Comparison of ENCODE assay signal across 26 cellular contexts in the genomic region with DNA sequence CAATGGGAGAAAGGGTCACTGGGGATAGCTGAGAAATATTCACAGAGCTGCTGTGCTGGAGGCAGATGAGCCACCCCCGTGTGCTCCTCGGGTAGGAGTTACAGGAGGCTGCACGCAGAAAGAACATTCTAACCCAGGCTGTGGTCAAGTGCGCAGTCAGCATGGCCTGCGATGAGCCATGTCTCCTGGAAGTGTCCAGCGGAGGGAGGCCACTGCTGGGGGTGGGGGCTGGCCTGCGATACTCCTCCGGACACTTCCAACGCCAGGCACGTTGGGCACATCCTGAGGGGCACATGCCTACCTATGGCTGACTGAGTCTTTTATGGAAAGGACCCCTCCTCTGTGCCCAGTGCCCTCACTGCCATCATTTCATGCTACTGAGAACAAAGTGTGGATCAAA. TPM values are rescaled to one million over a fixed set of nuclear protein-coding genes. Genes with fewer than 3 reads are reported as not detected.
"Had no signal": no experiment of that assay in that cellular context is flagged by ENCODE, and none has a peak within 500 bp of the region (broad histone marks: within the 10 kb centered on the region; RNA-seq: fewer than 3 reads in every experiment).

No MANE protein-coding gene starts in this region.

- H3K27ac Mint-ChIP-seq: activated CD8-positive, alpha-beta T cell treated with anti-CD3 and anti-CD28 coated beads, Interleukin-2, amount 10 ng/mL, durations not matched to agents 7 days and 5 days; activated naive CD4-positive, alpha-beta T cell treated with anti-CD3 and anti-CD28 coated beads, Interleukin-2, amount 50 U/mL, for 24 hours; effector memory CD8-positive, alpha-beta T cell; T-cell; T-helper 2 cell treated with Interferon-gamma antibody and Interleukin-4, amounts not matched to agents 5 μg/mL and 100 μg/mL, for 36 hours had no signal

- FAIRE-seq: colon, keratinocyte, TTC549, urothelium cell line had no signal

- H3K4me1 Mint-ChIP-seq: activated naive CD4-positive, alpha-beta T cell treated with anti-CD3 and anti-CD28 coated beads, Interleukin-2, amount 50 U/mL, for 24 hours had no signal

- H3K4me3 Mint-ChIP-seq: activated CD8-positive, alpha-beta T cell treated with anti-CD3 and anti-CD28 coated beads, Interleukin-2, amount 10 ng/mL, durations not matched to agents 7 days and 5 days; activated naive CD4-positive, alpha-beta T cell treated with anti-CD3 and anti-CD28 coated beads, Interleukin-2, amount 50 U/mL, for 24 hours; brain; effector memory CD8-positive, alpha-beta T cell; naive B cell; T-cell; T-helper 2 cell treated with Interferon-gamma antibody and Interleukin-4, amounts not matched to agents 5 μg/mL and 100 μg/mL, for 36 hours had no signal

- H3K27me3 ChIP-seq: heart right ventricle, transverse colon had no signal

- H3K4me3 ChIP-seq: dorsolateral prefrontal cortex, heart right ventricle, lower lobe of right lung, transverse colon had no signal

- DNase-seq: activated CD4-positive, alpha-beta T cell treated with anti-CD3 and anti-CD28 coated beads for 1 hour; activated CD4-positive, alpha-beta T cell treated with anti-CD3 and anti-CD28 coated beads, Interleukin-2, amount 50 U/mL, for 1 hour; activated CD8-positive, alpha-beta T cell treated with anti-CD3 and anti-CD28 coated beads, Interleukin-2, amount 10 ng/mL, durations not matched to agents 7 days and 5 days; activated gamma-delta T cell treated with Interleukin-2 at 50 U/mL for 16 hours; activated T-cell treated with anti-CD3 and anti-CD28 coated beads, Interleukin-2, amount 50 U/mL, for 1 hour; anterior cingulate cortex; central memory CD4-positive, alpha-beta T cell; dorsolateral prefrontal cortex; effector memory CD8-positive, alpha-beta T cell; heart right ventricle; naive B cell; nucleus accumbens; posterior cingulate gyrus; stimulated activated CD4-positive, alpha-beta T cell treated with anti-CD3 and anti-CD28 coated beads, Interleukin-4, amount 100 ng/mL, for 24 hours; stimulated activated naive CD4-positive, alpha-beta T cell treated with Interleukin-2 at 50 U/mL for 16 hours; T-cell; transverse colon had no signal

- H3K27ac ChIP-seq: dorsolateral prefrontal cortex, lower lobe of right lung had no signal

- H3K9me3 Mint-ChIP-seq: activated naive CD4-positive, alpha-beta T cell treated with anti-CD3 and anti-CD28 coated beads, Interleukin-2, amount 50 U/mL, for 24 hours; effector memory CD8-positive, alpha-beta T cell; T-helper 2 cell treated with Interferon-gamma antibody and Interleukin-4, amounts not matched to agents 5 μg/mL and 100 μg/mL, for 36 hours had no signal

- H3K9me3 ChIP-seq: heart right ventricle, lower lobe of right lung, transverse colon had no signal

- H3K36me3 Mint-ChIP-seq: activated naive CD4-positive, alpha-beta T cell treated with anti-CD3 and anti-CD28 coated beads, Interleukin-2, amount 50 U/mL, for 24 hours; naive B cell; T-cell had no signal

RNA-seq across cellular contexts. Expression of gene RAB20, which starts 55.9 kb away (rescaled TPM):
- polyA plus RNA-seq: neural cell had no signal
